Comparison of ENCODE assay signal across 2 cellular contexts in genomic region chr4:94126669-94127068, GRCh38.
TF ChIP-seq lines count a peak whose summit lies in the region.

No MANE protein-coding gene starts in this region.

TF ChIP-seq in GM12878, 131 proteins besides CTCF, POLR2A, EP300 and RAD21 (continued from another document):
- TF ChIP-seq ZBTB33 (IDR thresholded peaks at IDR 0.05) (no peak), CREB1 (IDR thresholded peaks at IDR 0.05; ENCODE audit: low read depth) (no peak), SMC3 (IDR thresholded peaks at IDR 0.05; ENCODE audit: borderline replicate concordance, low read length) (peak; percentile 10; the same call in 1 of the 2 replicates), POLR2AphosphoS2 (IDR thresholded peaks at IDR 0.05; ENCODE audit: low read depth, low read length) (no peak), RELA (IDR thresholded peaks at IDR 0.05; ENCODE audit: borderline replicate concordance, partially characterized antibody) (no peak)

TF ChIP-seq in neural cell, 6 proteins besides CTCF, POLR2A, EP300 and RAD21 (continued from another document):
- no peak for TF ChIP-seq EZH2 (IDR thresholded peaks at IDR 0.05; ENCODE audit: borderline replicate concordance, insufficient read depth, low read length, poor library complexity, severe bottlenecking)
